14 cellular contexts compared by ENCODE assay signal in the genomic region with DNA sequence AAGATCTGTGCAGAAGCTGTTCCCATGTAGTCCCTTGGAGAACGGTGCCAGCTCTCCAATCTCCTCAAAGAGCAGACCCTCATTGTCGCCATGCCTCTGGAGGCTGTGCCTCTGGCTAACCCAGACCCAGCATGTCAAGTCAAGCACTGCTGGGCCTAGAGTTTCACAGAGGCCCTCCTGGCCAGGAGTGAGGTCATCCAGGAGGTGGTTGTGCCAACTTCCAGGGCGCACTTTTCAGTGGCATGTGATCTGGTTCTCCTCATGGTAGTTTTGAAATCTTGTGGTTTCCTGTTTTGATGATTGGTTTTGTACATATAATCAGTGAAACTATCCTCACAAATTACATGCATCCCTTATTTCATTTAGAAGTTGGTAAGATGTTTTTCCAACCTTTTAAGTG.
A peak's percentile ranks its signal among the peaks of the same experiment; 100 is the strongest.
DNase-seq lines count a peak whose midpoint lies in the region; ATAC-seq and TF ChIP-seq lines count a peak whose summit lies in the region.
"Had no signal": no experiment of that assay in that cellular context is flagged by ENCODE, and none has a peak within 500 bp of the region (broad histone marks: within the 10 kb centered on the region; RNA-seq: fewer than 3 reads in every experiment).

No MANE protein-coding gene starts in this region.

- H3K36me3 Mint-ChIP-seq in HFFc6 (ENCODE audit: low read depth) (no peaks in the 10 kb centered on the region), H9 (ENCODE audit: insufficient read depth in 1 of 3, low read depth in 3 of 3) (peaks cover 0 to 8% (median 0%) of the 10 kb centered on the region in 3 experiments; a peak in 4 of 7 replicates)
- peaks cover 2% of the 10 kb centered on the region for H3K36me3 Mint-ChIP-seq in activated CD4-positive, alpha-beta memory T cell treated with anti-CD3 and anti-CD28 coated beads for 36 hours

- H3K27me3 ChIP-seq in H9 (ENCODE audit: insufficient read depth, low read length): no peaks in the 10 kb centered on the region

- no peak overlapping the region for H2AK5ac ChIP-seq in H9 (ENCODE audit: insufficient read length, low read length)

- H3K9me3 Mint-ChIP-seq in HFFc6: no peaks in the 10 kb centered on the region
- H3K9me3 Mint-ChIP-seq in activated CD4-positive, alpha-beta memory T cell treated with anti-CD3 and anti-CD28 coated beads for 36 hours: no peaks in the 10 kb centered on the region
- no peaks in the 10 kb centered on the region for H3K9me3 Mint-ChIP-seq in stimulated activated naive CD8-positive, alpha-beta T cell treated with anti-CD3 and anti-CD28 coated beads, Interleukin-15, amount 100 ng/mL, for 72 hours
- H3K9me3 Mint-ChIP-seq in H9: no peaks in the 10 kb centered on the region
- H3K9me3 Mint-ChIP-seq: activated B cell treated with CpG ODN at 0.5 μM for 24 hours; stimulated activated memory B cell treated with anti-CD40 and anti-IgM and Interleukin-4, amounts not matched to agents 10 μg/mL and 1 μg/mL and 100 μg/mL, for 72 hours had no signal

- no peak overlapping the region for H4K91ac ChIP-seq in H9 (ENCODE audit: insufficient read length, low read depth, low read length)

- H3K4me3 Mint-ChIP-seq in HFFc6: no peak overlapping the region
- H3K4me3 Mint-ChIP-seq in activated CD4-positive, alpha-beta memory T cell treated with anti-CD3 and anti-CD28 coated beads for 36 hours: no peak overlapping the region
- no peak overlapping the region for H3K4me3 Mint-ChIP-seq in stimulated activated naive CD8-positive, alpha-beta T cell treated with anti-CD3 and anti-CD28 coated beads, Interleukin-15, amount 100 ng/mL, for 72 hours
- no peak overlapping the region for H3K4me3 Mint-ChIP-seq in H9
- H3K4me3 Mint-ChIP-seq: activated B cell treated with CpG ODN at 0.5 μM for 24 hours; stimulated activated memory B cell treated with anti-CD40 and anti-IgM and Interleukin-4, amounts not matched to agents 10 μg/mL and 1 μg/mL and 100 μg/mL, for 72 hours had no signal

- H2BK120ac ChIP-seq in H9 (ENCODE audit: low read depth, low read length, poor library complexity, severe bottlenecking): no peak overlapping the region

- no peaks in the 10 kb centered on the region for H3K9me3 ChIP-seq in H9 (ENCODE audit: control insufficient read depth, low read depth, low read length)

- no peak overlapping the region for H4K8ac ChIP-seq in H9 (replicated peaks; ENCODE audit: insufficient read length, low read depth, low read length)

- intact Hi-C loops in activated CD4-positive, alpha-beta memory T cell treated with anti-CD3 and anti-CD28 coated beads for 36 hours (cut with micrococcal nuclease): no loop called here
- intact Hi-C loops in cardiac septum (cut with DNase I): no loop called here

- H3K27ac Mint-ChIP-seq in HFFc6 (no peak overlapping the region), H9 (0 out of 7 replicates have a peak overlapping the region, but pooled peaks of 1 of the 3 experiments have one; percentile 67)
- H3K27ac Mint-ChIP-seq in activated CD4-positive, alpha-beta memory T cell treated with anti-CD3 and anti-CD28 coated beads for 36 hours: no peak overlapping the region
- H3K27ac Mint-ChIP-seq in stimulated activated naive CD8-positive, alpha-beta T cell treated with anti-CD3 and anti-CD28 coated beads, Interleukin-15, amount 100 ng/mL, for 72 hours: no peak overlapping the region
- H3K27ac Mint-ChIP-seq: activated B cell treated with CpG ODN at 0.5 μM for 24 hours had no signal

- H4K20me1 ChIP-seq in H9 (ENCODE audit: control insufficient read depth, insufficient read depth, insufficient read length): no peaks in the 10 kb centered on the region

- no peak overlapping the region for H2BK12ac ChIP-seq in H9 (ENCODE audit: insufficient read length, low read depth, low read length)

- H3K23me2 ChIP-seq in H9 (ENCODE audit: insufficient read length, low read depth, low read length, poor library complexity, severe bottlenecking): no peaks in the 10 kb centered on the region

- no peak overlapping the region for H3K9ac ChIP-seq in H9 (ENCODE audit: extremely low read depth, insufficient read length, low read length)

- no peak overlapping the region for H3K27ac ChIP-seq in H9 (ENCODE audit: insufficient read length, low read depth, low read length)

- no peaks in the 10 kb centered on the region for H3K79me1 ChIP-seq in H9 (ENCODE audit: insufficient read depth, low read depth, low read length, poor library complexity, severe bottlenecking)

- CTCF ChIA-PET in activated CD4-positive, alpha-beta memory T cell treated with anti-CD3 and anti-CD28 coated beads for 36 hours (lab: Charles Lee): no interaction called here

- no peak overlapping the region for H3K18ac ChIP-seq in H9 (ENCODE audit: insufficient read length, low read depth, low read length)

- no peak overlapping the region for H3K23ac ChIP-seq in H9 (ENCODE audit: insufficient read length, low read depth, low read length)

- H3K4me1 Mint-ChIP-seq in HFFc6 (ENCODE audit: low read depth) (peaks cover 12% of the 10 kb centered on the region; the same call in 1 of the 2 replicates), H9 (peaks cover 50 to 58% of the 10 kb centered on the region in 2 experiments)
- H3K4me1 Mint-ChIP-seq in activated CD4-positive, alpha-beta memory T cell treated with anti-CD3 and anti-CD28 coated beads for 36 hours (ENCODE audit: low read depth): peaks cover 22% of the 10 kb centered on the region
- H3K4me1 Mint-ChIP-seq in stimulated activated naive CD8-positive, alpha-beta T cell treated with anti-CD3 and anti-CD28 coated beads, Interleukin-15, amount 100 ng/mL, for 72 hours: peaks cover 13% of the 10 kb centered on the region

- DNase-seq in HFFc6: peak; percentile 25
- DNase-seq in activated CD4-positive, alpha-beta memory T cell treated with anti-CD3 and anti-CD28 coated beads for 36 hours: peak; percentile 28
- DNase-seq in cardiac septum (ENCODE audit: low spot score): peak; percentile 65
- peak in 1 of 2 donors; percentile 31 for DNase-seq in stimulated activated naive CD8-positive, alpha-beta T cell treated with anti-CD3 and anti-CD28 coated beads, Interleukin-15, amount 100 ng/mL, for 72 hours
- DNase-seq in H9: no peak
- no peak for DNase-seq in NCI-H82 treated with DMSO at 0.1 percent for 48 hours (lab: John Stamatoyannopoulos, UW; ENCODE audit: unreplicated experiment)
- DNase-seq in inferior parietal cortex (ENCODE audit: extremely low spot score): no peak
- DNase-seq: activated B cell treated with CpG ODN at 0.5 μM for 24 hours; activated naive CD4-positive, alpha-beta T cell; erythroblast; OCI-M1 had no signal

- TF ChIP-seq CTCF in HFFc6 (IDR thresholded peaks at IDR 0.05) (no peak), H9 (conservative IDR thresholded peaks at IDR 0.05) (no peak)

- H3K4me1 ChIP-seq in H9 (ENCODE audit: insufficient read depth, low read length): peaks cover 4% of the 10 kb centered on the region; the same call in 1 of the 2 replicates

- H3K4me2 ChIP-seq in H9 (ENCODE audit: insufficient read depth, insufficient read length, low read length): no peak overlapping the region
- H3K4me2 ChIP-seq: smooth muscle cell had no signal

- POLR2A ChIA-PET in activated CD4-positive, alpha-beta memory T cell treated with anti-CD3 and anti-CD28 coated beads for 36 hours (lab: Charles Lee): no interaction called here

- no peak overlapping the region for H2BK15ac ChIP-seq in H9 (ENCODE audit: low read depth, low read length)

- H2BK20ac ChIP-seq in H9 (ENCODE audit: low read depth, low read length, poor library complexity, severe bottlenecking): no peak overlapping the region

- H4K5ac ChIP-seq in H9 (ENCODE audit: insufficient read length, low read depth, low read length): no peak overlapping the region

- H3T11ph ChIP-seq in H9 (ENCODE audit: low read length): no peak overlapping the region

- H3K27me3 Mint-ChIP-seq in HFFc6 (ENCODE audit: insufficient read depth) (no peaks in the 10 kb centered on the region), H9 (ENCODE audit: low read depth) (no peaks in the 10 kb centered on the region)
- no peaks in the 10 kb centered on the region for H3K27me3 Mint-ChIP-seq in activated CD4-positive, alpha-beta memory T cell treated with anti-CD3 and anti-CD28 coated beads for 36 hours
- no peaks in the 10 kb centered on the region for H3K27me3 Mint-ChIP-seq in stimulated activated naive CD8-positive, alpha-beta T cell treated with anti-CD3 and anti-CD28 coated beads, Interleukin-15, amount 100 ng/mL, for 72 hours
- H3K27me3 Mint-ChIP-seq: activated B cell treated with CpG ODN at 0.5 μM for 24 hours; stimulated activated memory B cell treated with anti-CD40 and anti-IgM and Interleukin-4, amounts not matched to agents 10 μg/mL and 1 μg/mL and 100 μg/mL, for 72 hours had no signal

- peak; percentile 79 for ATAC-seq in stimulated activated naive CD8-positive, alpha-beta T cell treated with anti-CD3 and anti-CD28 coated beads, Interleukin-15, amount 100 ng/mL, for 72 hours
- no peak for ATAC-seq in GM19328 (IDR thresholded peaks at IDR 0.05; ENCODE audit: unreplicated experiment)

- H2AFZ ChIP-seq in H9 (ENCODE audit: low read length): no peak overlapping the region

- WGBS in H9 (ENCODE audit: extremely low coverage, insufficient read length, low lambda C conversion rate): no CpG with 5 or more reads among the region's 3 CpGs

- H3K4ac ChIP-seq in H9 (ENCODE audit: low read depth, low read length): no peak overlapping the region

- no peak overlapping the region for H3K14ac ChIP-seq in H9 (ENCODE audit: insufficient read depth, low read length)

- no peak overlapping the region for H2BK5ac ChIP-seq in H9 (ENCODE audit: insufficient read length, low read length)

- no peak overlapping the region for H3K56ac ChIP-seq in H9 (ENCODE audit: insufficient read length, low read depth, low read length)

- H3K79me2 ChIP-seq in H9 (ENCODE audit: insufficient read depth, low read length): no peaks in the 10 kb centered on the region

Comparison
In these comparisons a context has a peak if more than half of its experiments do, and no peak if none do; other contexts are left out.
1. DNase-seq: peak in HFFc6 (single experiment), activated CD4-positive, alpha-beta memory T cell treated with anti-CD3 and anti-CD28 coated beads for 36 hours (single experiment) and cardiac septum (single experiment); none in H9 (single experiment), NCI-H82 treated with DMSO at 0.1 percent for 48 hours (single experiment) and inferior parietal cortex (single experiment).